24 cellular contexts compared by ENCODE assay signal in the genomic region with DNA sequence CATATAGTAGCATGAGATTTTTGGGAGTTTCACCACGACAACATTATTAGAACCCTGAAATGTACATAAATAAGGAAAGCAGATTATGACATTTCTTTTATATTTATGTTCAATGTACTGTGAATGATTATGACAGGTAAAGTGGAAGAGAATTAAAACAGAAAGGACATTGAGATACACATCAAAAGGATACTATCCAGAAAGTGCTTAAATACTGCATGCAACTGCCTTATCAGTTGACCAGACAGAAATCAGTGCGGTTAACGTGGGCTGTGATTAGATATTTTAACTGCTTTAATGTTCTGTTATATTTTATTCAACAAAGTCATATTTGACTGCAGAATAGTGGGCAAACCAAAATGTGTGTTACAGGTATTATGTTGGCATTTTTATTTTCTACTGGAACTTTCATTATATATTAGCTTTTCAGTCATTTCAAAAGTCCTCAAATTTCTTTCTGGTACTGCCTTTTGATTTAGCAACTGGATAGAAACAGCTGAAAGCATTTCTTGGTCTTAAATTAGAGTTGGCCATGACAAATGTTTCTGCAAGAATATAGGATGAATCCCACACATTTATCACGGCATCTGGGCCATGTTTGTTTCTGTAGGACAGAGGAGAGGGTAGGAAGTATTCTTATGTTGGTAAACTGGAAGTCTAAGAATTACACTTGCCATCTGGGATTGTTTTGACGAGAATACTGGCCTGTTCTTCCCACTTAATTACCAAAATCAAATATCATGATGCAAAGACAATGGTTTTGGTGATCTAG.
"Had no signal": no experiment of that assay in that cellular context is flagged by ENCODE, and none has a peak within 500 bp of the region (broad histone marks: within the 10 kb centered on the region; RNA-seq: fewer than 3 reads in every experiment).

No MANE protein-coding gene starts in this region.

- H3K27me3 ChIP-seq: SJSA1 had no signal

- DNase-seq: Kasumi-1, MM.1S, NCI-H1092 treated with DMSO at 0.1 percent for 48 hours, NCI-H1436, NCI-H187, NCI-H2029, NCI-H2081 treated with DMSO at 0.1 percent for 48 hours, NCI-H2171, NCI-H226, NCI-H446, NCI-H510A, NCI-H524 treated with DMSO at 0.1 percent for 48 hours, NCI-H69, NCI-H774, Right ventricle myocardium superior, RPMI8226, SIG-M5 had no signal

- H3K4me2 ChIP-seq: KMS-11 had no signal

- H3K9ac ChIP-seq: KMS-11 had no signal

- H3K4me1 Mint-ChIP-seq: IgD-negative memory B cell had no signal

- H3K4me3 ChIP-seq: K562, SJSA1 had no signal

- ATAC-seq: K562 had no signal

- FAIRE-seq: HTR-8/SVneo, K562, RCC 7860 had no signal

- H3K27ac ChIP-seq: HL-60, KMS-11, SJSA1 had no signal

- H3K4me1 ChIP-seq: SJSA1 had no signal

- H3K36me3 ChIP-seq: SJSA1 had no signal

- H3K4me3 Mint-ChIP-seq: IgD-negative memory B cell had no signal

- H3K9me3 ChIP-seq: SJSA1 had no signal

- H3K27ac Mint-ChIP-seq: IgD-negative memory B cell had no signal
